In genomic region chr11:66473608-66474525, GRCh38 we compare ENCODE assay signal across 25 cellular contexts. TPM values are rescaled to one million over a fixed set of nuclear protein-coding genes. Genes with fewer than 3 reads are reported as not detected.
"Had no signal": no experiment of that assay in that cellular context is flagged by ENCODE, and none has a peak within 500 bp of the region (broad histone marks: within the 10 kb centered on the region; RNA-seq: fewer than 3 reads in every experiment).

No MANE protein-coding gene starts in this region.

- H3K4me3 Mint-ChIP-seq: memory B cell; nephron; stimulated activated memory B cell treated with anti-CD40 and anti-IgM and Interleukin-4, amounts not matched to agents 10 μg/mL and 1 μg/mL and 100 μg/mL, for 72 hours; stimulated activated naive CD8-positive, alpha-beta T cell treated with anti-CD3 and anti-CD28 coated beads, Interleukin-15, Interleukin-2, amounts not matched to agents 100 ng/mL and 50 ng/mL, for 24 hours had no signal

- H3K9me3 ChIP-seq: esophagus muscularis mucosa, gastroesophageal sphincter, left ventricle myocardium inferior, lower lobe of right lung, psoas muscle, right lobe of liver, spleen, tibial artery, upper lobe of left lung, uterus had no signal

- DNase-seq: cortex of kidney; dorsolateral prefrontal cortex; effector CD8-positive, alpha-beta T cell; left cardiac atrium; left ventricle myocardium inferior; lower lobe of right lung; naive B cell; psoas muscle; retina; spleen; stimulated activated CD4-positive, alpha-beta T cell treated with anti-CD3 and anti-CD28 coated beads, Interleukin-15, amount 100 ng/mL, for 24 hours; stimulated activated CD4-positive, alpha-beta T cell treated with anti-CD3 and anti-CD28 coated beads, Interleukin-1b, Interleukin-23, amount 100 ng/mL, for 48 hours; stimulated activated CD4-positive, alpha-beta T cell treated with anti-CD3 and anti-CD28 coated beads, Interleukin-4, amount 100 ng/mL, for 24 hours; tibial artery; uterus had no signal

- ATAC-seq: gastroesophageal sphincter; left cardiac atrium; lower lobe of right lung; psoas muscle; right lobe of liver; stimulated activated memory B cell treated with anti-CD40 and anti-IgM and Interleukin-4, amounts not matched to agents 10 μg/mL and 1 μg/mL and 100 μg/mL, for 72 hours had no signal

- H3K27me3 ChIP-seq: dorsolateral prefrontal cortex, esophagus muscularis mucosa, gastroesophageal sphincter, right lobe of liver, spleen, tibial artery, upper lobe of left lung, uterus had no signal

- H3K9me3 Mint-ChIP-seq: memory B cell; naive B cell; nephron; stimulated activated memory B cell treated with anti-CD40 and anti-IgM and Interleukin-4, amounts not matched to agents 10 μg/mL and 1 μg/mL and 100 μg/mL, for 72 hours; stimulated activated naive CD8-positive, alpha-beta T cell treated with anti-CD3 and anti-CD28 coated beads, Interleukin-15, Interleukin-2, amounts not matched to agents 100 ng/mL and 50 ng/mL, for 24 hours had no signal

- H3K4me3 ChIP-seq: dorsolateral prefrontal cortex, esophagus muscularis mucosa, gastroesophageal sphincter, left ventricle myocardium inferior, lower lobe of right lung, psoas muscle, right lobe of liver, spleen, tibial artery, upper lobe of left lung, uterus had no signal

- H3K27ac ChIP-seq: dorsolateral prefrontal cortex, esophagus muscularis mucosa, gastroesophageal sphincter, left ventricle myocardium inferior, lower lobe of right lung, psoas muscle, right lobe of liver, spleen, tibial artery, upper lobe of left lung, uterus had no signal

- H3K36me3 ChIP-seq: right lobe of liver, uterus had no signal

- H3K27ac Mint-ChIP-seq: memory B cell; naive B cell; nephron; stimulated activated memory B cell treated with anti-CD40 and anti-IgM and Interleukin-4, amounts not matched to agents 10 μg/mL and 1 μg/mL and 100 μg/mL, for 72 hours; stimulated activated naive CD8-positive, alpha-beta T cell treated with anti-CD3 and anti-CD28 coated beads, Interleukin-15, Interleukin-2, amounts not matched to agents 100 ng/mL and 50 ng/mL, for 24 hours had no signal

- H3K36me3 Mint-ChIP-seq: memory B cell, naive B cell had no signal

- FAIRE-seq: kidney had no signal

- H3K27me3 Mint-ChIP-seq: memory B cell; naive B cell; stimulated activated memory B cell treated with anti-CD40 and anti-IgM and Interleukin-4, amounts not matched to agents 10 μg/mL and 1 μg/mL and 100 μg/mL, for 72 hours; stimulated activated naive CD8-positive, alpha-beta T cell treated with anti-CD3 and anti-CD28 coated beads, Interleukin-15, Interleukin-2, amounts not matched to agents 100 ng/mL and 50 ng/mL, for 24 hours had no signal

- H3K4me1 ChIP-seq: right lobe of liver, uterus had no signal

RNA-seq across cellular contexts. Expression of gene NPAS4, which starts 53.0 kb away (rescaled TPM):
- total RNA-seq: fibroblast of villous mesenchyme, left ventricle myocardium inferior, lower lobe of right lung, psoas muscle, right lobe of liver, upper lobe of left lung had no signal
